22 cellular contexts compared by ENCODE assay signal in the genomic region with DNA sequence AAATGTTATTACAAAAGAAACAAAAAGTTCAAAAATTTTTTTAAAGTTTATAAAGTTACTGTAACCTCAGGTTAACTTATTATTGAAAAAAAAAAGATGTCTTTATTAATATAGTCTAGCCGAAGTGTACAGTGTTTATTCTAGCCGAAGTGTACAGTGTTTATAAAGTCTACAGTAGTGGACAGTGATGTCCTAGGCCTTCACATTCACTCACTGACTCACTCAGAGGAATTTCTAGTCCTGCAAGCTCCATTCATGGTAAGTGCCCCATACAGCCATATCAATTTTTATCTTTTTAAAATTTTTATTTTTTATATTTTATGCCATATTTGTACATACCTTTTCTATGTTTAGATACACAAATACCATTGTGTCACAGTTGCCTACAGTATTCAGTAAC.
"Had no signal": no experiment of that assay in that cellular context is flagged by ENCODE, and none has a peak within 500 bp of the region (broad histone marks: within the 10 kb centered on the region; RNA-seq: fewer than 3 reads in every experiment).

No MANE protein-coding gene starts in this region.

- H3K27me3 ChIP-seq: heart right ventricle, neutrophil, right lobe of liver, spleen, tibial artery, upper lobe of left lung, uterus had no signal

- H3K9me3 Mint-ChIP-seq: dendritic cell treated with granulocyte-macrophage colony-stimulating factor and Interleukin-4, amounts not matched to agents 40 ng/mL and 50 ng/mL, for 4 days; effector memory CD8-positive, alpha-beta T cell; immature natural killer cell; stimulated activated naive CD8-positive, alpha-beta T cell treated with anti-CD3 and anti-CD28 coated beads, Interleukin-15, Interleukin-2, amounts not matched to agents 100 ng/mL and 50 ng/mL, for 24 hours had no signal

- H3K36me3 ChIP-seq: heart right ventricle, neutrophil, right lobe of liver, spleen, tibial artery, upper lobe of left lung, uterus had no signal

- H3K27ac Mint-ChIP-seq: dendritic cell treated with granulocyte-macrophage colony-stimulating factor and Interleukin-4, amounts not matched to agents 40 ng/mL and 50 ng/mL, for 4 days; effector memory CD8-positive, alpha-beta T cell; naive thymus-derived CD8-positive, alpha-beta T cell; stimulated activated memory B cell treated with anti-CD40 and anti-IgM and Interleukin-4, amounts not matched to agents 10 μg/mL and 1 μg/mL and 100 μg/mL, for 72 hours; stimulated activated naive CD8-positive, alpha-beta T cell treated with anti-CD3 and anti-CD28 coated beads, Interleukin-15, Interleukin-2, amounts not matched to agents 100 ng/mL and 50 ng/mL, for 24 hours had no signal

- H3K27me3 Mint-ChIP-seq: dendritic cell treated with granulocyte-macrophage colony-stimulating factor and Interleukin-4, amounts not matched to agents 40 ng/mL and 50 ng/mL, for 4 days; effector memory CD8-positive, alpha-beta T cell; naive thymus-derived CD8-positive, alpha-beta T cell; stimulated activated memory B cell treated with anti-CD40 and anti-IgM and Interleukin-4, amounts not matched to agents 10 μg/mL and 1 μg/mL and 100 μg/mL, for 72 hours; stimulated activated naive CD8-positive, alpha-beta T cell treated with anti-CD3 and anti-CD28 coated beads, Interleukin-15, Interleukin-2, amounts not matched to agents 100 ng/mL and 50 ng/mL, for 24 hours had no signal

- ATAC-seq: effector memory CD8-positive, alpha-beta T cell; heart right ventricle; mucosa of descending colon; naive thymus-derived CD8-positive, alpha-beta T cell; psoas muscle; right lobe of liver; stimulated activated memory B cell treated with anti-CD40 and anti-IgM and Interleukin-4, amounts not matched to agents 10 μg/mL and 1 μg/mL and 100 μg/mL, for 72 hours had no signal

- H3K27ac ChIP-seq: heart right ventricle, neutrophil, psoas muscle, right lobe of liver, spleen, tibial artery, upper lobe of left lung, uterus had no signal

- H3K4me1 ChIP-seq: psoas muscle, right lobe of liver, uterus had no signal

- H3K4me3 ChIP-seq: heart right ventricle, mucosa of descending colon, psoas muscle, right lobe of liver, spleen, tibial artery, upper lobe of left lung, uterus had no signal

- DNase-seq: effector memory CD8-positive, alpha-beta T cell; foreskin melanocyte; heart right ventricle; hypothalamus; immature natural killer cell; kidney; mucosa of descending colon; naive thymus-derived CD8-positive, alpha-beta T cell; psoas muscle; retina; right lobe of liver; spleen; stimulated activated CD4-positive, alpha-beta T cell treated with anti-CD3 and anti-CD28 coated beads, Interleukin-15, amount 100 ng/mL, for 24 hours; stimulated activated CD4-positive, alpha-beta T cell treated with anti-CD3 and anti-CD28 coated beads, Interleukin-1b, Interleukin-23, amount 100 ng/mL, for 48 hours; stimulated activated CD4-positive, alpha-beta T cell treated with anti-CD3 and anti-CD28 coated beads, Interleukin-4, amount 100 ng/mL, for 24 hours; tibial artery; upper lobe of left lung; uterus had no signal

- H3K9me3 ChIP-seq: mucosa of descending colon, neutrophil, psoas muscle, right lobe of liver, spleen, tibial artery, upper lobe of left lung, uterus had no signal

- H3K4me3 Mint-ChIP-seq: dendritic cell treated with granulocyte-macrophage colony-stimulating factor and Interleukin-4, amounts not matched to agents 40 ng/mL and 50 ng/mL, for 4 days; effector memory CD8-positive, alpha-beta T cell; immature natural killer cell; naive thymus-derived CD8-positive, alpha-beta T cell; stimulated activated memory B cell treated with anti-CD40 and anti-IgM and Interleukin-4, amounts not matched to agents 10 μg/mL and 1 μg/mL and 100 μg/mL, for 72 hours; stimulated activated naive CD8-positive, alpha-beta T cell treated with anti-CD3 and anti-CD28 coated beads, Interleukin-15, Interleukin-2, amounts not matched to agents 100 ng/mL and 50 ng/mL, for 24 hours had no signal
